In genomic region chr3:138775254-138775595, GRCh38 we compare ENCODE assay signal across 10 cellular contexts. TPM values are rescaled to one million over a fixed set of nuclear protein-coding genes. Genes with fewer than 3 reads are reported as not detected.
A peak's percentile ranks its signal among the peaks of the same experiment; 100 is the strongest.
DNase-seq lines count a peak whose midpoint lies in the region; ATAC-seq, FAIRE-seq and TF ChIP-seq lines count a peak whose summit lies in the region.
"Had no signal": no experiment of that assay in that cellular context is flagged by ENCODE, and none has a peak within 500 bp of the region (broad histone marks: within the 10 kb centered on the region; RNA-seq: fewer than 3 reads in every experiment).

No MANE protein-coding gene starts in this region.

- H3K27me3 ChIP-seq in ACC112 (ENCODE audit: insufficient read depth, low read length) (no peaks in the 10 kb centered on the region), PC-3 (ENCODE audit: low read length) (no peaks in the 10 kb centered on the region), endocrine pancreas (ENCODE audit: control insufficient read depth, insufficient read depth, low read length) (no peaks in the 10 kb centered on the region), neural progenitor cell (no peaks in the 10 kb centered on the region)

- no peak for FAIRE-seq in kidney (lab: Jason Lieb, UNC)

- H3K27ac ChIP-seq in ACC112 (ENCODE audit: low read depth, low read length) (peak overlapping the region; percentile 97), PC-3 (ENCODE audit: low read length) (peak overlapping the region; percentile 62), neural progenitor cell (peak overlapping the region; percentile 23), kidney (ENCODE audit: low read depth in 2 of 2, low read length in 2 of 2) (no peak overlapping the region)

- no peaks in the 10 kb centered on the region for H3K36me3 ChIP-seq in ACC112 (ENCODE audit: insufficient read depth, low read length)
- H3K36me3 ChIP-seq in PC-3 (ENCODE audit: low read depth, low read length), result no peaks in the 10 kb centered on the region
- no peaks in the 10 kb centered on the region for H3K36me3 ChIP-seq in endocrine pancreas (ENCODE audit: control insufficient read depth, insufficient read depth, low read length)
- H3K36me3 ChIP-seq in neural progenitor cell, result no peaks in the 10 kb centered on the region
- no peaks in the 10 kb centered on the region for H3K36me3 ChIP-seq in kidney (ENCODE audit: control insufficient read depth in 1 of 2, insufficient read depth in 2 of 2, low read length in 2 of 2)

- H3K9ac ChIP-seq in PC-3 (ENCODE audit: low read length) (no peak overlapping the region), endocrine pancreas (ENCODE audit: control insufficient read depth, insufficient read depth, low read length) (no peak overlapping the region), neural progenitor cell (no peak overlapping the region), kidney (ENCODE audit: low read length in 2 of 2) (peak overlapping the region in 1 of 2 donors; percentile 2)

- H3K79me2 ChIP-seq in ACC112 (ENCODE audit: control insufficient read depth, insufficient read depth, low read length, unreplicated experiment), result peaks cover 16% of the 10 kb centered on the region
- peaks cover 25% of the 10 kb centered on the region for H3K79me2 ChIP-seq in PC-3 (ENCODE audit: low read length)
- H3K79me2 ChIP-seq in neural progenitor cell (ENCODE audit: low read depth), result peaks cover 39% of the 10 kb centered on the region

- CTCF ChIA-PET in PC-3 (lab: Charles Lee), result interaction anchor here (0.6 to 1.3 kb wide), 3 partner anchors 15 to 181 kb away, joined by 3 to 9 read pairs (median 3); partner anchors contain the start of gene CEP70

- peaks cover 4% of the 10 kb centered on the region for H3F3A ChIP-seq in PC-3 (ENCODE audit: low read length, unreplicated experiment)
- H3F3A ChIP-seq in neural progenitor cell (ENCODE audit: low read depth), result no peaks in the 10 kb centered on the region

- no peak overlapping the region for H3K27ac Mint-ChIP-seq in neural progenitor cell

- ATAC-seq in PC-3 (no peak), GM21367 (IDR thresholded peaks at IDR 0.05; ENCODE audit: unreplicated experiment) (no peak)

- H3K4me3 Mint-ChIP-seq in neural progenitor cell, result no peak overlapping the region
- H3K4me3 Mint-ChIP-seq: CD4-positive, CD25-positive, alpha-beta regulatory T cell; naive thymus-derived CD4-positive, alpha-beta T cell had no signal

- POLR2A ChIA-PET in PC-3 (lab: Charles Lee; ENCODE audit: unreplicated experiment), result interaction anchor here (0.6 kb wide), 1 partner anchor 126 kb away, joined by 17 read pairs; no protein-coding TSS in a partner anchor

- peaks cover 3% of the 10 kb centered on the region for H3K4me1 Mint-ChIP-seq in neural progenitor cell

- DNase-seq in PC-3 (no peak), neural progenitor cell (ENCODE audit: low spot score) (no peak), NOMO-1 (lab: John Stamatoyannopoulos, UW; ENCODE audit: unreplicated experiment in 2 of 2) (no peak), posterior cingulate gyrus (no peak), kidney (no peak)
- DNase-seq: CD4-positive, CD25-positive, alpha-beta regulatory T cell; naive thymus-derived CD4-positive, alpha-beta T cell had no signal

- H3K9me3 ChIP-seq in PC-3 (ENCODE audit: low read length), result no peaks in the 10 kb centered on the region
- H3K9me3 ChIP-seq in endocrine pancreas (ENCODE audit: control insufficient read depth, low read length), result no peaks in the 10 kb centered on the region
- H3K9me3 ChIP-seq in neural progenitor cell (ENCODE audit: low read depth), result no peaks in the 10 kb centered on the region
- no peaks in the 10 kb centered on the region for H3K9me3 ChIP-seq in kidney (ENCODE audit: control insufficient read depth in 1 of 2, low read length in 2 of 2)

- no peaks in the 10 kb centered on the region for H4K20me1 ChIP-seq in PC-3 (ENCODE audit: low read length)
- H4K20me1 ChIP-seq in neural progenitor cell (ENCODE audit: low read depth), result no peaks in the 10 kb centered on the region

- no peak overlapping the region for H2AFZ ChIP-seq in ACC112 (ENCODE audit: low read length, unreplicated experiment)
- no peak overlapping the region for H2AFZ ChIP-seq in PC-3 (ENCODE audit: low read length)
- H2AFZ ChIP-seq in neural progenitor cell (replicated peaks), result no peak overlapping the region

- no peaks in the 10 kb centered on the region for H3K9me2 ChIP-seq in PC-3 (replicated peaks; ENCODE audit: low read length)

- H3K4me1 ChIP-seq in ACC112 (ENCODE audit: control insufficient read depth, insufficient read depth, low read length, unreplicated experiment) (peaks cover 26% of the 10 kb centered on the region), PC-3 (ENCODE audit: insufficient read depth, low read length) (peaks cover 27% of the 10 kb centered on the region), endocrine pancreas (ENCODE audit: control insufficient read depth, insufficient read depth, low read length) (peaks cover 19% of the 10 kb centered on the region), neural progenitor cell (no peaks in the 10 kb centered on the region), kidney (ENCODE audit: control insufficient read depth in 1 of 2, insufficient read depth in 1 of 2, low read depth in 1 of 2, low read length in 2 of 2) (peaks cover 4 to 13% of the 10 kb centered on the region in 2 donors)

- H3K4me2 ChIP-seq in PC-3 (ENCODE audit: low read length) (peak overlapping the region; percentile 55), neural progenitor cell (no peak overlapping the region)

- peaks cover 7% of the 10 kb centered on the region for H3K36me3 Mint-ChIP-seq in neural progenitor cell

- H3K4me3 ChIP-seq in ACC112 (ENCODE audit: low read depth, low read length), result peak overlapping the region; percentile 29; the same call in 1 of the 2 replicates
- H3K4me3 ChIP-seq in PC-3 (ENCODE audit: low read length), result peak overlapping the region; percentile 26; the same call in 1 of the 2 replicates
- peak overlapping the region; percentile 48 for H3K4me3 ChIP-seq in endocrine pancreas (ENCODE audit: control insufficient read depth, insufficient read depth, low read length)
- no peak overlapping the region for H3K4me3 ChIP-seq in neural progenitor cell
- no peak overlapping the region for H3K4me3 ChIP-seq in kidney (ENCODE audit: low read length in 2 of 2)

- BruUV-seq in PC-3 (replicated peaks; lab: Mats Ljungman, UMichigan), result no TSS peak

- intact Hi-C loops in PC-3 (cut with micrococcal nuclease) (loop anchor here (2.0 kb wide), 1 partner anchor 140 kb away; no protein-coding TSS in a partner anchor), posterior cingulate gyrus (cut with DNase I) (loop anchor here (2.0 to 5.0 kb wide), 2 partner anchors 60 to 142 kb away; partner anchors contain the start of gene PIK3CB), kidney (cut with DNase I) (no loop called here)

- H3K27me3 Mint-ChIP-seq in neural progenitor cell (ENCODE audit: insufficient read depth, low read depth), result peaks cover 2% of the 10 kb centered on the region
- H3K27me3 Mint-ChIP-seq: CD4-positive, CD25-positive, alpha-beta regulatory T cell; naive thymus-derived CD4-positive, alpha-beta T cell had no signal

- no peaks in the 10 kb centered on the region for H3K9me3 Mint-ChIP-seq in neural progenitor cell
- H3K9me3 Mint-ChIP-seq: CD4-positive, CD25-positive, alpha-beta regulatory T cell; naive thymus-derived CD4-positive, alpha-beta T cell had no signal

- TF ChIP-seq CTCF in PC-3 (conservative IDR thresholded peaks at IDR 0.05; ENCODE audit: low read depth, low read length), result no peak
- TF ChIP-seq CTCF in neural progenitor cell (IDR thresholded peaks at IDR 0.05), result no peak
- no peak for TF ChIP-seq CTCF in kidney (IDR thresholded peaks at IDR 0.05; ENCODE audit: borderline replicate concordance, extremely low read depth, insufficient read depth)

RNA-seq across cellular contexts. Expression of gene PIK3CB, which starts 59.5 kb away (rescaled TPM):
- total RNA-seq in PC-3 (2014; rRNA removed) (8.3 and 15.7 TPM in 2 replicates), neural progenitor cell (ENCODE audit: low replicate concordance) (11.1 and 17.7 TPM in 2 replicates), kidney (48.0 TPM)
- polyA plus RNA-seq in kidney (ENCODE audit: insufficient read depth, low read depth, low replicate concordance), result 20.1 TPM

Comparison
In these comparisons a context has a peak if more than half of its experiments do, and no peak if none do; other contexts are left out.
1. H3K27ac ChIP-seq: peak in ACC112 (single experiment), PC-3 (single experiment) and neural progenitor cell (single experiment); none in kidney (0 of 2).
2. H3K4me3 ChIP-seq: peak in ACC112 (single experiment), PC-3 (single experiment) and endocrine pancreas (single experiment); none in neural progenitor cell (single experiment) and kidney (0 of 2).